8 cellular contexts compared by ENCODE assay signal in genomic region chr17:75412455-75413317, GRCh38. TPM values are rescaled to one million over a fixed set of nuclear protein-coding genes. Genes with fewer than 3 reads are reported as not detected.
DNase-seq lines count a peak whose midpoint lies in the region; ATAC-seq and TF ChIP-seq lines count a peak whose summit lies in the region.

No MANE protein-coding gene starts in this region.

- H3K9me3 Mint-ChIP-seq in activated CD4-positive, alpha-beta T cell treated with anti-CD3 and anti-CD28 coated beads for 36 hours (ENCODE audit: low read depth) = no peaks in the 10 kb centered on the region

- TF ChIP-seq CTCF in lower leg skin (IDR thresholded peaks at IDR 0.05) = peak in 1 of 3 donors; percentile 72

- CTCF ChIA-PET in activated CD4-positive, alpha-beta T cell treated with anti-CD3 and anti-CD28 coated beads for 36 hours (lab: Charles Lee) = interaction anchor here (0.6 to 2.1 kb wide), 60 partner anchors 10 to 687 kb away, joined by 3 to 24 read pairs (median 4); partner anchors contain the start of genes CDR2L, MIF4GD, MRPS7 and NT5C

- H3K4me3 ChIP-seq in lower leg skin (ENCODE audit: low read depth, poor library complexity, severe bottlenecking) = no peak overlapping the region

- no peaks in the 10 kb centered on the region for H3K27me3 Mint-ChIP-seq in activated CD4-positive, alpha-beta T cell treated with anti-CD3 and anti-CD28 coated beads for 36 hours

- peak overlapping the region; percentile 44 for H3K4me3 Mint-ChIP-seq in activated CD4-positive, alpha-beta T cell treated with anti-CD3 and anti-CD28 coated beads for 36 hours

- peaks cover 15% of the 10 kb centered on the region for H3K4me1 Mint-ChIP-seq in activated CD4-positive, alpha-beta T cell treated with anti-CD3 and anti-CD28 coated beads for 36 hours

- ATAC-seq in HG03135 (IDR thresholded peaks at IDR 0.05; ENCODE audit: unreplicated experiment) (peak; percentile 65), GM21390 (IDR thresholded peaks at IDR 0.05; ENCODE audit: unreplicated experiment) (no peak)
- peak; percentile 85 for ATAC-seq in activated CD4-positive, alpha-beta T cell treated with anti-CD3 and anti-CD28 coated beads for 36 hours

- H3K27ac Mint-ChIP-seq in activated CD4-positive, alpha-beta T cell treated with anti-CD3 and anti-CD28 coated beads for 36 hours = peak overlapping the region; percentile 3

- WGBS in lower leg skin, 2 donors = 1 to 2% methylated on average over 8 of the region's 8 CpGs

- H3K36me3 Mint-ChIP-seq in activated CD4-positive, alpha-beta T cell treated with anti-CD3 and anti-CD28 coated beads for 36 hours (ENCODE audit: low read depth) = no peaks in the 10 kb centered on the region

- TF ChIP-seq POLR2A in lower leg skin (IDR thresholded peaks at IDR 0.05) = no peak

- intact Hi-C loops in activated CD4-positive, alpha-beta T cell treated with anti-CD3 and anti-CD28 coated beads for 36 hours (cut with DNase I, micrococcal nuclease) = loop anchor here (1.0 to 5.0 kb wide), 11 partner anchors 89 to 451 kb away; partner anchors contain the start of genes GGA3 (in 1 of the 2), MIF4GD (in 1 of the 2), MRPS7 (in 1 of the 2) and NUP85 (in 1 of the 2)
- intact Hi-C loops in lower leg skin (cut with DNase I; ENCODE audit: low total_unique reads) = loop anchor here (5.0 kb wide), 1 partner anchor 90 kb away; no protein-coding TSS in a partner anchor

- DNase-seq in DMS153 (lab: John Stamatoyannopoulos, UW) (peak; percentile 22), NCI-H510A (lab: John Stamatoyannopoulos, UW) (peak; percentile 32), dedifferentiated amniotic fluid mesenchymal stem cell (ENCODE audit: extremely low spot score) (peak; percentile 77), lower leg skin (ENCODE audit: low spot score in 2 of 2) (peak; percentile 41 to 86)
- peak; percentile 84 for DNase-seq in activated CD4-positive, alpha-beta T cell treated with anti-CD3 and anti-CD28 coated beads for 36 hours
- peak; percentile 38 to 52 (median 39) for DNase-seq in stimulated activated CD4-positive, alpha-beta T cell treated with anti-CD3 and anti-CD28 coated beads, TNF-alpha, amount 100 ng/mL, for 48 hours (ENCODE audit: low read depth in 3 of 3)

- POLR2A ChIA-PET in activated CD4-positive, alpha-beta T cell treated with anti-CD3 and anti-CD28 coated beads for 36 hours (lab: Charles Lee) = interaction anchor here (0.6 to 1.5 kb wide), 6 partner anchors 66 to 418 kb away, joined by 3 to 4 read pairs (median 4); no protein-coding TSS in a partner anchor

RNA-seq across cellular contexts. Expression of gene GRB2, which starts 7.2 kb away (rescaled TPM):
- 100 to 1,000 TPM; 157 to 168 TPM for total RNA-seq in activated CD4-positive, alpha-beta T cell treated with anti-CD3 and anti-CD28 coated beads for 36 hours
- total RNA-seq in lower leg skin = 10 to 100 TPM; 55.1 to 96.5 (median 75.4) TPM

RNA-seq across cellular contexts. Expression of gene TMEM94, which starts 43.7 kb away (rescaled TPM):
- total RNA-seq in activated CD4-positive, alpha-beta T cell treated with anti-CD3 and anti-CD28 coated beads for 36 hours = 10 to 100 TPM; 51.4 to 62.5 TPM
- 100 to 1,000 TPM in 1 of 4 donors, 10 to 100 TPM in 3; 39.3 to 103 (median 79.0) TPM for total RNA-seq in lower leg skin

Comparison
In these comparisons a context has a peak if more than half of its experiments do, and no peak if none do; other contexts are left out.
1. DNase-seq: peak in every context shown above with its lines; median percentile 84 in activated CD4-positive, alpha-beta T cell treated with anti-CD3 and anti-CD28 coated beads for 36 hours; 77 in dedifferentiated amniotic fluid mesenchymal stem cell; 64 in lower leg skin; 39 in stimulated activated CD4-positive, alpha-beta T cell treated with anti-CD3 and anti-CD28 coated beads, TNF-alpha, amount 100 ng/mL, for 48 hours; 32 in NCI-H510A; 22 in DMS153.